ENCODE assay signal across 9 cellular contexts in the genomic region with DNA sequence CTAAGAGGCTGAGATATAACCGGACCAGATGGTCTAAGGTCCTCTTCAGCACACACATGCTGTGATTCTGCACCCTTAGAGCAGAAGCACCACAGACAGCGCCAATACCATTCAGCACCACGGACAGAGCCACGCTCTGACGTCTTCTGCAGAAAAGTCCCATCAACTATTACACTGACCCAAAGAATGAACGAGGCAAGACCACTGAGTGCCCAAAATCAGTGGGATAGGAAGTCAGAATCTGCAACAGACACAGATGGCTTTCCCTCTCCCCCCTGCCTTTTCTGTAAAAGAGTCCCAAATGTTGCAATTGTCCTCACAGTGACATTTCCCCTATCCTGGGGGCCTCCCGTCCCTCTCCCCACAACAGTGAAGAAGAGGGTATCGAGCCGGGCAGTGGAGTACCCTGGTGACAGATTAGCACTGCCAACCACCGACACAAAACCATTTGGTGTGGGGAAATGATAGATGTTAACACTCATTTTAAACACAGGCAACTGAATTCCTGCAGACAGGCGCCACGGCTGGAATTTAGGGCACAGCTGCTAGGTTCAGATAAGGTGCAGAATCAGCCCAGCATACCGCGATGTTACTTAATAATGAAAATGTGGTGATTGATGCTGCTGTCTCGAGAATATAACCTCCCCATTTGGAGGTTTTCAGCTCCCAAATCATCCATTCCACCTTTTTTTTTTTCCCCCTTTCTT.
DNase-seq lines count a peak whose midpoint lies in the region; ATAC-seq and TF ChIP-seq lines count a peak whose summit lies in the region.
"Had no signal": no experiment of that assay in that cellular context is flagged by ENCODE, and none has a peak within 500 bp of the region (broad histone marks: within the 10 kb centered on the region; RNA-seq: fewer than 3 reads in every experiment).

No MANE protein-coding gene starts in this region.

- no peak for TF ChIP-seq CTCF in DND-41 (IDR thresholded peaks at IDR 0.05; ENCODE audit: borderline replicate concordance, extremely low read depth, low read length, poor library complexity, severe bottlenecking)
- TF ChIP-seq CTCF in coronary artery (IDR thresholded peaks at IDR 0.05): no peak

- H3K36me3 ChIP-seq in DND-41 (ENCODE audit: insufficient read depth, low read length): no peaks in the 10 kb centered on the region

- POLR2A ChIA-PET in activated CD4-positive, alpha-beta memory T cell treated with anti-CD3 and anti-CD28 coated beads, Interleukin-2, amount 10 ng/mL, durations not matched to agents 7 days and 5 days (lab: Charles Lee): no interaction called here

- H4K20me1 ChIP-seq in DND-41 (ENCODE audit: insufficient read depth, low read length): peaks cover 8% of the 10 kb centered on the region; the same call in 1 of the 2 replicates

- no peaks in the 10 kb centered on the region for H3K79me2 ChIP-seq in DND-41 (ENCODE audit: insufficient read depth, low read length)

- H3K4me3 Mint-ChIP-seq in activated CD4-positive, alpha-beta memory T cell treated with anti-CD3 and anti-CD28 coated beads, Interleukin-2, amount 10 ng/mL, durations not matched to agents 7 days and 5 days: no peak overlapping the region
- H3K4me3 Mint-ChIP-seq: activated naive CD8-positive, alpha-beta T cell had no signal

- no peaks in the 10 kb centered on the region for H3K4me1 ChIP-seq in DND-41 (ENCODE audit: insufficient read depth, low read length)

- H3K27me3 ChIP-seq in DND-41 (ENCODE audit: insufficient read depth, low read length, poor library complexity): no peaks in the 10 kb centered on the region

- H3K9me3 Mint-ChIP-seq in activated CD4-positive, alpha-beta memory T cell treated with anti-CD3 and anti-CD28 coated beads, Interleukin-2, amount 10 ng/mL, durations not matched to agents 7 days and 5 days: no peaks in the 10 kb centered on the region

- H3K4me3 ChIP-seq in DND-41 (ENCODE audit: low read depth in 1 of 2, low read length in 2 of 2) (no peak overlapping the region), coronary artery (no peak overlapping the region)

- H2AFZ ChIP-seq in DND-41 (ENCODE audit: low read depth, low read length): no peak overlapping the region

- no peak overlapping the region for H3K4me2 ChIP-seq in DND-41 (ENCODE audit: insufficient read depth, low read length)

- H3K36me3 Mint-ChIP-seq in activated CD4-positive, alpha-beta memory T cell treated with anti-CD3 and anti-CD28 coated beads, Interleukin-2, amount 10 ng/mL, durations not matched to agents 7 days and 5 days (ENCODE audit: low read depth): no peaks in the 10 kb centered on the region
- H3K36me3 Mint-ChIP-seq: activated naive CD8-positive, alpha-beta T cell had no signal

- H3K9ac ChIP-seq in DND-41 (ENCODE audit: low read depth, low read length): no peak overlapping the region

- intact Hi-C loops in left cardiac atrium (cut with DNase I): no loop called here

- H3K27ac Mint-ChIP-seq in activated CD4-positive, alpha-beta memory T cell treated with anti-CD3 and anti-CD28 coated beads, Interleukin-2, amount 10 ng/mL, durations not matched to agents 7 days and 5 days: no peak overlapping the region
- H3K27ac Mint-ChIP-seq: activated naive CD8-positive, alpha-beta T cell had no signal

- no peaks in the 10 kb centered on the region for H3K9me3 ChIP-seq in DND-41 (ENCODE audit: insufficient read depth, low read length, severe bottlenecking)

- CTCF ChIA-PET in activated CD4-positive, alpha-beta memory T cell treated with anti-CD3 and anti-CD28 coated beads, Interleukin-2, amount 10 ng/mL, durations not matched to agents 7 days and 5 days (lab: Charles Lee): no interaction called here

- H3K27ac ChIP-seq in DND-41 (ENCODE audit: low read length): no peak overlapping the region
- H3K27ac ChIP-seq in coronary artery: no peak overlapping the region

- no peaks in the 10 kb centered on the region for H3K4me1 Mint-ChIP-seq in activated CD4-positive, alpha-beta memory T cell treated with anti-CD3 and anti-CD28 coated beads, Interleukin-2, amount 10 ng/mL, durations not matched to agents 7 days and 5 days

- peak; percentile 91 for ATAC-seq in DND-41 (ENCODE audit: insufficient read depth, low read depth)
- ATAC-seq in left cardiac atrium: peak; percentile 73 to 84
- ATAC-seq in HG03565 (IDR thresholded peaks at IDR 0.05; ENCODE audit: unreplicated experiment): no peak

- H3K27me3 Mint-ChIP-seq in activated CD4-positive, alpha-beta memory T cell treated with anti-CD3 and anti-CD28 coated beads, Interleukin-2, amount 10 ng/mL, durations not matched to agents 7 days and 5 days: peaks cover 39% of the 10 kb centered on the region

- peak; percentile 75 for DNase-seq in DND-41
- peak; percentile 35 for DNase-seq in KG1 (lab: John Stamatoyannopoulos, UW)
- peak; percentile 48 for DNase-seq in activated CD4-positive, alpha-beta memory T cell treated with anti-CD3 and anti-CD28 coated beads, Interleukin-2, amount 10 ng/mL, durations not matched to agents 7 days and 5 days
- peak; percentile 64 for DNase-seq in left cardiac atrium
- peak; percentile 36 to 47 for DNase-seq in stimulated activated CD4-positive, alpha-beta T cell treated with anti-CD3 and anti-CD28 coated beads, Interleukin-2, amount 100 ng/mL, for 24 hours
- no peak for DNase-seq in coronary artery (ENCODE audit: low spot score)
- no peak for DNase-seq in DMS153 treated with DMSO at 0.1 percent for 48 hours (lab: John Stamatoyannopoulos, UW; ENCODE audit: unreplicated experiment)

Comparison
In these comparisons a context has a peak if more than half of its experiments do, and no peak if none do; other contexts are left out.
1. DNase-seq: peak in DND-41 (single experiment), KG1 (single experiment), activated CD4-positive, alpha-beta memory T cell treated with anti-CD3 and anti-CD28 coated beads, Interleukin-2, amount 10 ng/mL, durations not matched to agents 7 days and 5 days (single experiment), left cardiac atrium (single experiment) and stimulated activated CD4-positive, alpha-beta T cell treated with anti-CD3 and anti-CD28 coated beads, Interleukin-2, amount 100 ng/mL, for 24 hours (2 of 2); none in coronary artery (single experiment) and DMS153 treated with DMSO at 0.1 percent for 48 hours (single experiment).